Comparison of ENCODE assay signal across 24 cellular contexts in the genomic region with DNA sequence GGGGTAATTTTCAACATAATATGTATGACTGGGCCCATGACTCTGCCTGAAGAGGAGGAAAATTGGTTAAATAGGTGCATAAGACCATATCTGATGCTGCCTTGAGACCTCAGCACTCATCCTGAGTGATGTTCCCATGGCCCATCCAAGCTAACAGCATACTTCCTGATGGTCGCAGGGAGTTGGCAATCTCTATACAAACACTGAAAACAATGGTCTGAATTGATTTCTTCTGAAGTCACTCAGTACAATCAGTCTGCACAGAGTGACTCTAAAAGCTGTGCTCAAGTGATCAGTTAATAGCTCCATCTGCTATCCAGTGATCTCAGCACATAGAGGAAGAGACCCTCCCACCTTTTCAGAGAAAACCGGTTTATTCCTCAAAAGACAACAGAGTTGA. TPM values are rescaled to one million over a fixed set of nuclear protein-coding genes. Genes with fewer than 3 reads are reported as not detected.
"Had no signal": no experiment of that assay in that cellular context is flagged by ENCODE, and none has a peak within 500 bp of the region (broad histone marks: within the 10 kb centered on the region; RNA-seq: fewer than 3 reads in every experiment).

No MANE protein-coding gene starts in this region.

- H3K4me1 Mint-ChIP-seq: activated CD4-positive, alpha-beta memory T cell treated with anti-CD3 and anti-CD28 coated beads, Interleukin-2, amount 10 ng/mL, durations not matched to agents 7 days and 5 days; activated naive CD4-positive, alpha-beta T cell treated with anti-CD3 and anti-CD28 coated beads, Interleukin-2, amount 10 ng/mL, durations not matched to agents 7 days and 5 days had no signal

- H3K4me3 Mint-ChIP-seq: activated CD4-positive, alpha-beta memory T cell treated with anti-CD3 and anti-CD28 coated beads, Interleukin-2, amount 10 ng/mL, durations not matched to agents 7 days and 5 days; activated naive CD4-positive, alpha-beta T cell treated with anti-CD3 and anti-CD28 coated beads, Interleukin-2, amount 10 ng/mL, durations not matched to agents 7 days and 5 days; activated T-cell treated with anti-CD3 and anti-CD28 coated beads, Interleukin-2, amount 50 U/mL, for 24 hours; neural progenitor cell had no signal

- H3K4me1 ChIP-seq: foreskin keratinocyte, left ventricle myocardium inferior, prostate gland, right atrium auricular region had no signal

- H2AFZ ChIP-seq: neural progenitor cell had no signal

- H3K4me3 ChIP-seq: dorsolateral prefrontal cortex, left ventricle myocardium inferior, neural progenitor cell, prostate gland, right atrium auricular region had no signal

- H3K4me2 ChIP-seq: neural progenitor cell had no signal

- H3K27me3 ChIP-seq: brain microvascular endothelial cell, right atrium auricular region had no signal

- ATAC-seq: foreskin keratinocyte had no signal

- DNase-seq: activated CD4-positive, alpha-beta memory T cell treated with anti-CD3 and anti-CD28 coated beads, Interleukin-2, amount 10 ng/mL, durations not matched to agents 7 days and 5 days; activated naive CD4-positive, alpha-beta T cell treated with anti-CD3 and anti-CD28 coated beads, Interleukin-2, amount 10 ng/mL, durations not matched to agents 7 days and 5 days; activated T-cell treated with anti-CD3 and anti-CD28 coated beads, Interleukin-2, amount 50 U/mL, for 24 hours; aorta; brain microvascular endothelial cell; central memory CD4-positive, alpha-beta T cell; dorsolateral prefrontal cortex; foreskin keratinocyte; head of caudate nucleus; kidney glomerular epithelial cell; left ventricle myocardium inferior; mammary epithelial cell; stimulated activated CD4-positive, alpha-beta T cell treated with anti-CD3 and anti-CD28 coated beads, Interleukin-12 subunit alpha, Interleukin-12 subunit beta, amount 100 ng/mL, for 4 hours; stimulated activated CD4-positive, alpha-beta T cell treated with anti-CD3 and anti-CD28 coated beads, Interleukin-1b, Interleukin-23, amount 100 ng/mL, for 48 hours; stimulated activated CD8-positive, alpha-beta memory T cell treated with anti-CD3 and anti-CD28 coated beads, Interleukin-4, amount 100 ng/mL, for 48 hours; stimulated activated naive CD4-positive, alpha-beta T cell had no signal

- H3K36me3 ChIP-seq: brain microvascular endothelial cell, left ventricle myocardium inferior, neural progenitor cell, prostate gland, right atrium auricular region had no signal

- H3K27ac ChIP-seq: brain microvascular endothelial cell, dorsolateral prefrontal cortex, foreskin keratinocyte, left ventricle myocardium inferior, neural progenitor cell, prostate gland, right atrium auricular region had no signal

- H3K9me3 Mint-ChIP-seq: activated CD4-positive, alpha-beta memory T cell treated with anti-CD3 and anti-CD28 coated beads, Interleukin-2, amount 10 ng/mL, durations not matched to agents 7 days and 5 days; activated naive CD4-positive, alpha-beta T cell treated with anti-CD3 and anti-CD28 coated beads, Interleukin-2, amount 10 ng/mL, durations not matched to agents 7 days and 5 days; activated T-cell treated with anti-CD3 and anti-CD28 coated beads, Interleukin-2, amount 50 U/mL, for 24 hours; activated T-helper 2 cell treated with anti-CD3 and anti-CD28 coated beads, Interferon-gamma antibody, Interleukin-2, Interleukin-4, amounts not matched to agents 10 μg/mL and 5 μg/mL and 100 μg/mL, durations not matched to agents 14 hours and 24 hours and 36 hours had no signal

- H3K27ac Mint-ChIP-seq: activated CD4-positive, alpha-beta memory T cell treated with anti-CD3 and anti-CD28 coated beads, Interleukin-2, amount 10 ng/mL, durations not matched to agents 7 days and 5 days; activated naive CD4-positive, alpha-beta T cell treated with anti-CD3 and anti-CD28 coated beads, Interleukin-2, amount 10 ng/mL, durations not matched to agents 7 days and 5 days; activated T-cell treated with anti-CD3 and anti-CD28 coated beads, Interleukin-2, amount 50 U/mL, for 24 hours; activated T-helper 2 cell treated with anti-CD3 and anti-CD28 coated beads, Interferon-gamma antibody, Interleukin-2, Interleukin-4, amounts not matched to agents 10 μg/mL and 5 μg/mL and 100 μg/mL, durations not matched to agents 14 hours and 24 hours and 36 hours; neural progenitor cell had no signal

- H3K27me3 Mint-ChIP-seq: activated CD4-positive, alpha-beta memory T cell treated with anti-CD3 and anti-CD28 coated beads, Interleukin-2, amount 10 ng/mL, durations not matched to agents 7 days and 5 days; activated naive CD4-positive, alpha-beta T cell treated with anti-CD3 and anti-CD28 coated beads, Interleukin-2, amount 10 ng/mL, durations not matched to agents 7 days and 5 days; activated T-cell treated with anti-CD3 and anti-CD28 coated beads, Interleukin-2, amount 50 U/mL, for 24 hours had no signal

- H3K36me3 Mint-ChIP-seq: activated naive CD4-positive, alpha-beta T cell treated with anti-CD3 and anti-CD28 coated beads, Interleukin-2, amount 10 ng/mL, durations not matched to agents 7 days and 5 days; neural progenitor cell had no signal

- H3K9me3 ChIP-seq: left ventricle myocardium inferior, prostate gland, right atrium auricular region had no signal

RNA-seq across cellular contexts. Expression of a gene that starts 3.9 kb away (rescaled TPM):
- total RNA-seq: activated CD4-positive, alpha-beta memory T cell treated with anti-CD3 and anti-CD28 coated beads, Interleukin-2, amount 10 ng/mL, durations not matched to agents 7 days and 5 days; activated T-helper 2 cell treated with anti-CD3 and anti-CD28 coated beads, Interferon-gamma antibody, Interleukin-2, Interleukin-4, amounts not matched to agents 10 μg/mL and 5 μg/mL and 100 μg/mL, durations not matched to agents 14 hours and 24 hours and 36 hours; aorta; fibroblast of lung; foreskin keratinocyte; left ventricle myocardium inferior; mammary epithelial cell; osteoblast; prostate gland; right atrium auricular region; T-helper 2 cell treated with Interferon-gamma antibody and Interleukin-4, amounts not matched to agents 100 ng/mL and 5 ng/mL, for 36 hours; ureter had no signal
- polyA plus RNA-seq: aorta, fibroblast of lung, foreskin keratinocyte, mammary epithelial cell had no signal
